Comparison of ENCODE assay signal across 1 cellular context in genomic region chr5:178288373-178289368, GRCh38.
TF ChIP-seq lines count a peak whose summit lies in the region.

No MANE protein-coding gene starts in this region.

TF ChIP-seq in H1, 55 proteins besides CTCF, POLR2A, EP300 and RAD21:
- TF ChIP-seq RFX5 (IDR thresholded peaks at IDR 0.05; ENCODE audit: borderline replicate concordance, low read depth, low read length) (no peak), KDM5A (IDR thresholded peaks at IDR 0.05; ENCODE audit: low read length) (no peak), HDAC2 (IDR thresholded peaks at IDR 0.05; ENCODE audit: borderline replicate concordance in 1 of 2, low read depth in 2 of 2, low read length in 2 of 2) (no peak), SUZ12 (IDR thresholded peaks at IDR 0.05; ENCODE audit: low read length) (no peak)
